In genomic region chr17:18256776-18257175, GRCh38 we compare ENCODE assay signal across 6 cellular contexts. TPM values are rescaled to one million over a fixed set of nuclear protein-coding genes. Genes with fewer than 3 reads are reported as not detected.
DNase-seq lines count a peak whose midpoint lies in the region; ATAC-seq and TF ChIP-seq lines count a peak whose summit lies in the region.

No MANE protein-coding gene starts in this region.

- H3K36me3 ChIP-seq in DOHH2 (ENCODE audit: control insufficient read depth, low read length) (peaks cover 47% of the 10 kb centered on the region), left lung (peaks cover 0 to 51% of the 10 kb centered on the region in 2 donors)
- peaks cover 5 to 50% (median 8%) of the 10 kb centered on the region in 3 experiments for H3K36me3 ChIP-seq in naive thymus-derived CD4-positive, alpha-beta T cell (ENCODE audit: control insufficient read depth in 2 of 3, insufficient read depth in 3 of 3, low read length in 3 of 3)

- ATAC-seq in naive thymus-derived CD4-positive, alpha-beta T cell = no peak
- ATAC-seq in GM21723 (IDR thresholded peaks at IDR 0.05; ENCODE audit: unreplicated experiment) = no peak
- ATAC-seq in left lung = no peak
- ATAC-seq in HG03135 (IDR thresholded peaks at IDR 0.05; ENCODE audit: unreplicated experiment) = no peak

- H3K9me2 ChIP-seq in DOHH2 (replicated peaks; ENCODE audit: control insufficient read depth, low read length) = no peaks in the 10 kb centered on the region

- H3K27me3 Mint-ChIP-seq in activated T-helper 2 cell treated with anti-CD3 and anti-CD28 coated beads, Interferon-gamma antibody, Interleukin-2, Interleukin-4, amounts not matched to agents 10 μg/mL and 5 μg/mL and 100 μg/mL, durations not matched to agents 14 hours and 24 hours and 36 hours (ENCODE audit: low read depth) = no peaks in the 10 kb centered on the region
- H3K27me3 Mint-ChIP-seq in naive thymus-derived CD4-positive, alpha-beta T cell = no peaks in the 10 kb centered on the region

- peaks cover 21% of the 10 kb centered on the region for H3K4me1 Mint-ChIP-seq in activated T-helper 2 cell treated with anti-CD3 and anti-CD28 coated beads, Interferon-gamma antibody, Interleukin-2, Interleukin-4, amounts not matched to agents 10 μg/mL and 5 μg/mL and 100 μg/mL, durations not matched to agents 14 hours and 24 hours and 36 hours (ENCODE audit: low read depth)
- peaks cover 11 to 48% (median 31%) of the 10 kb centered on the region in 7 donors for H3K4me1 Mint-ChIP-seq in naive thymus-derived CD4-positive, alpha-beta T cell

- peaks cover 24% of the 10 kb centered on the region for H3K79me2 ChIP-seq in DOHH2 (ENCODE audit: control insufficient read depth, low read length)

- peak overlapping the region; percentile 22 for H3K27ac Mint-ChIP-seq in activated T-helper 2 cell treated with anti-CD3 and anti-CD28 coated beads, Interferon-gamma antibody, Interleukin-2, Interleukin-4, amounts not matched to agents 10 μg/mL and 5 μg/mL and 100 μg/mL, durations not matched to agents 14 hours and 24 hours and 36 hours
- H3K27ac Mint-ChIP-seq in naive thymus-derived CD4-positive, alpha-beta T cell = peak overlapping the region in 6 of 9 donors; percentile 48 to 91 (median 82)

- H3K4me3 ChIP-seq in DOHH2 (ENCODE audit: low read length) (peak overlapping the region; percentile 92), left lung (peak overlapping the region in 1 of 2 donors; percentile 99)
- H3K4me3 ChIP-seq in naive thymus-derived CD4-positive, alpha-beta T cell (ENCODE audit: low read length) = peak overlapping the region; percentile 79

- TF ChIP-seq CTCF in DOHH2 (IDR thresholded peaks at IDR 0.05; ENCODE audit: low read depth, low read length, poor library complexity, severe bottlenecking) = no peak
- no peak for TF ChIP-seq CTCF in left lung (IDR thresholded peaks at IDR 0.05)

- H4K20me1 ChIP-seq in DOHH2 (ENCODE audit: control insufficient read depth, insufficient read depth, low read depth, low read length) = 0 out of 2 replicates have a peak, but pooled peaks cover 7% of the 10 kb centered on the region

- POLR2A ChIA-PET in naive thymus-derived CD4-positive, alpha-beta T cell (lab: Charles Lee) = interaction anchor here (1.1 kb wide), 1 partner anchor 33 kb away, joined by 3 read pairs; no protein-coding TSS in a partner anchor

- peak overlapping the region; percentile 100 for H3K4me3 Mint-ChIP-seq in activated T-helper 2 cell treated with anti-CD3 and anti-CD28 coated beads, Interferon-gamma antibody, Interleukin-2, Interleukin-4, amounts not matched to agents 10 μg/mL and 5 μg/mL and 100 μg/mL, durations not matched to agents 14 hours and 24 hours and 36 hours (ENCODE audit: low read depth)
- peak overlapping the region; percentile 93 to 98 (median 96) for H3K4me3 Mint-ChIP-seq in naive thymus-derived CD4-positive, alpha-beta T cell

- no peaks in the 10 kb centered on the region for H3K9me3 Mint-ChIP-seq in activated T-helper 2 cell treated with anti-CD3 and anti-CD28 coated beads, Interferon-gamma antibody, Interleukin-2, Interleukin-4, amounts not matched to agents 10 μg/mL and 5 μg/mL and 100 μg/mL, durations not matched to agents 14 hours and 24 hours and 36 hours
- H3K9me3 Mint-ChIP-seq in naive thymus-derived CD4-positive, alpha-beta T cell = peaks cover 0 to 2% (median 0%) of the 10 kb centered on the region in 11 donors

- H3K27ac ChIP-seq in DOHH2 (ENCODE audit: low read depth, low read length) = no peak overlapping the region
- peak overlapping the region; percentile 84 for H3K27ac ChIP-seq in naive thymus-derived CD4-positive, alpha-beta T cell (ENCODE audit: low read depth, low read length)
- peak overlapping the region in 1 of 2 donors; percentile 99 for H3K27ac ChIP-seq in left lung

- H3K9me3 ChIP-seq in DOHH2 (ENCODE audit: control insufficient read depth, insufficient read depth, low read length) = no peaks in the 10 kb centered on the region
- no peaks in the 10 kb centered on the region for H3K9me3 ChIP-seq in naive thymus-derived CD4-positive, alpha-beta T cell (ENCODE audit: control insufficient read depth in 2 of 3, low read length in 3 of 3)
- no peaks in the 10 kb centered on the region for H3K9me3 ChIP-seq in left lung

- DNase-seq in activated T-helper 2 cell treated with anti-CD3 and anti-CD28 coated beads, Interferon-gamma antibody, Interleukin-2, Interleukin-4, amounts not matched to agents 10 μg/mL and 5 μg/mL and 100 μg/mL, durations not matched to agents 14 hours and 24 hours and 36 hours (ENCODE audit: low spot score) = no peak
- no peak for DNase-seq in naive thymus-derived CD4-positive, alpha-beta T cell
- no peak for DNase-seq in left lung

- intact Hi-C loops in activated T-helper 2 cell treated with anti-CD3 and anti-CD28 coated beads, Interferon-gamma antibody, Interleukin-2, Interleukin-4, amounts not matched to agents 10 μg/mL and 5 μg/mL and 100 μg/mL, durations not matched to agents 14 hours and 24 hours and 36 hours (cut with micrococcal nuclease) = no loop called here
- intact Hi-C loops in naive thymus-derived CD4-positive, alpha-beta T cell (cut with micrococcal nuclease) = no loop called here
- intact Hi-C loops in left lung (cut with DNase I) = no loop called here

- peak overlapping the region; percentile 74 for H3K4me2 ChIP-seq in DOHH2 (ENCODE audit: low read length)

- peaks cover 52% of the 10 kb centered on the region for H3K36me3 Mint-ChIP-seq in activated T-helper 2 cell treated with anti-CD3 and anti-CD28 coated beads, Interferon-gamma antibody, Interleukin-2, Interleukin-4, amounts not matched to agents 10 μg/mL and 5 μg/mL and 100 μg/mL, durations not matched to agents 14 hours and 24 hours and 36 hours (ENCODE audit: low read depth)
- peaks cover 0 to 8% (median 0%) of the 10 kb centered on the region in 5 donors for H3K36me3 Mint-ChIP-seq in naive thymus-derived CD4-positive, alpha-beta T cell

- CTCF ChIA-PET in naive thymus-derived CD4-positive, alpha-beta T cell (lab: Charles Lee) = interaction anchor here (1.7 kb wide), 1 partner anchor 8 kb away, joined by 4 read pairs; no protein-coding TSS in a partner anchor

- H3K27me3 ChIP-seq in DOHH2 (ENCODE audit: control insufficient read depth, low read length) (no peaks in the 10 kb centered on the region), left lung (no peaks in the 10 kb centered on the region)
- no peaks in the 10 kb centered on the region for H3K27me3 ChIP-seq in naive thymus-derived CD4-positive, alpha-beta T cell (ENCODE audit: control insufficient read depth in 2 of 2, insufficient read depth in 2 of 2, low read length in 2 of 2)

- H3K4me1 ChIP-seq in DOHH2 (ENCODE audit: control insufficient read depth, low read length) (peaks cover 32% of the 10 kb centered on the region), left lung (peaks cover 22 to 42% of the 10 kb centered on the region in 2 donors)
- H3K4me1 ChIP-seq in naive thymus-derived CD4-positive, alpha-beta T cell (ENCODE audit: control insufficient read depth in 2 of 2, insufficient read depth in 2 of 2, low read length in 2 of 2) = peaks cover 28 to 38% of the 10 kb centered on the region in 2 donors

- H3F3A ChIP-seq in DOHH2 (ENCODE audit: control insufficient read depth, insufficient read depth) = no peaks in the 10 kb centered on the region

RNA-seq across cellular contexts. Expression of gene FLII, which starts 1.8 kb away (rescaled TPM):
- total RNA-seq in activated T-helper 2 cell treated with anti-CD3 and anti-CD28 coated beads, Interferon-gamma antibody, Interleukin-2, Interleukin-4, amounts not matched to agents 10 μg/mL and 5 μg/mL and 100 μg/mL, durations not matched to agents 14 hours and 24 hours and 36 hours = 334 and 340 TPM in 2 replicates
- total RNA-seq in naive thymus-derived CD4-positive, alpha-beta T cell = 100 to 1,000 TPM; 253 to 348 (median 303) TPM
- polyA plus RNA-seq in naive thymus-derived CD4-positive, alpha-beta T cell = 100 to 1,000 TPM in 1 of 2 donors, 10 to 100 TPM in 1; 93.1 to 198 TPM
- 100 to 1,000 TPM; 313 to 381 TPM for total RNA-seq in left lung

RNA-seq across cellular contexts. Expression of gene MIEF2, which starts 3.7 kb away (rescaled TPM):
- total RNA-seq in activated T-helper 2 cell treated with anti-CD3 and anti-CD28 coated beads, Interferon-gamma antibody, Interleukin-2, Interleukin-4, amounts not matched to agents 10 μg/mL and 5 μg/mL and 100 μg/mL, durations not matched to agents 14 hours and 24 hours and 36 hours = 6.8 and 7.9 TPM in 2 replicates
- 10 to 100 TPM in 4 of 5 experiments, 1 to 10 TPM in 1; 6.5 to 22.5 (median 15.1) TPM for total RNA-seq in naive thymus-derived CD4-positive, alpha-beta T cell
- polyA plus RNA-seq in naive thymus-derived CD4-positive, alpha-beta T cell = 10 to 100 TPM; 11.3 to 19.6 TPM
- 10 to 100 TPM in 1 of 2 donors, 1 to 10 TPM in 1; 9.0 to 16.3 TPM for total RNA-seq in left lung

RNA-seq across cellular contexts. Expression of gene LLGL1, which starts 31.3 kb away (rescaled TPM):
- 23.0 and 24.7 TPM in 2 replicates for total RNA-seq in activated T-helper 2 cell treated with anti-CD3 and anti-CD28 coated beads, Interferon-gamma antibody, Interleukin-2, Interleukin-4, amounts not matched to agents 10 μg/mL and 5 μg/mL and 100 μg/mL, durations not matched to agents 14 hours and 24 hours and 36 hours
- total RNA-seq in naive thymus-derived CD4-positive, alpha-beta T cell = 10 to 100 TPM; 12.9 to 21.6 (median 16.5) TPM
- polyA plus RNA-seq in naive thymus-derived CD4-positive, alpha-beta T cell = 1 to 10 TPM in 1 of 2 donors, under 1 TPM in 1; 0.89 to 2.0 TPM
- total RNA-seq in left lung = 10 to 100 TPM; 14.4 to 17.8 TPM

RNA-seq across cellular contexts. Expression of gene TOP3A, which starts 58.0 kb away (rescaled TPM):
- 70.7 and 75.0 TPM in 2 replicates for total RNA-seq in activated T-helper 2 cell treated with anti-CD3 and anti-CD28 coated beads, Interferon-gamma antibody, Interleukin-2, Interleukin-4, amounts not matched to agents 10 μg/mL and 5 μg/mL and 100 μg/mL, durations not matched to agents 14 hours and 24 hours and 36 hours
- total RNA-seq in naive thymus-derived CD4-positive, alpha-beta T cell = 10 to 100 TPM; 39.0 to 74.9 (median 43.6) TPM
- polyA plus RNA-seq in naive thymus-derived CD4-positive, alpha-beta T cell = 10 to 100 TPM; 13.7 to 30.8 TPM
- total RNA-seq in left lung = 10 to 100 TPM; 24.7 to 43.8 TPM

RNA-seq across cellular contexts. Expression of gene SMCR8, which starts 58.3 kb away (rescaled TPM):
- total RNA-seq in activated T-helper 2 cell treated with anti-CD3 and anti-CD28 coated beads, Interferon-gamma antibody, Interleukin-2, Interleukin-4, amounts not matched to agents 10 μg/mL and 5 μg/mL and 100 μg/mL, durations not matched to agents 14 hours and 24 hours and 36 hours = 16.5 and 16.8 TPM in 2 replicates
- 10 to 100 TPM; 29.0 to 61.7 (median 52.1) TPM for total RNA-seq in naive thymus-derived CD4-positive, alpha-beta T cell
- 1 to 10 TPM; 5.2 to 8.0 TPM for polyA plus RNA-seq in naive thymus-derived CD4-positive, alpha-beta T cell
- 10 to 100 TPM; 16.7 to 23.4 TPM for total RNA-seq in left lung
